In the genomic region with DNA sequence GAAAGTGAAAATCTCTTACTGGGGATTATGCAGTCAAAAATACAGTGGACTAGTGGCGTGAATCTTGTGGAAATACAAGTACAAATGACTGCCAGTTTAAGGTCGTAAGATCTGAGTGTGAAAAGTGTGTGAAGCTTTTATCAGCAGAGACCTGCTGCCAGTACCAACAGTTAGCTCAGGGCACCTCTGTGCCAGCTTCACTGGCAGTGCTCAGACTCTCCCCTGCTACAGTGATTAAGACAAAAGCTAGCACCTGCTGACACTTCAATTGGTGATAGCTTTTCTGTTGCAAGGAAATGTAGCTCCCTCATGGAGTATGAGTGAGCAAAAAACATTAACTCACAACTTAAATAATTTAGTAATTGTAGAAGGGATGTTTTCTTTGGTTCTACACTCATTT, we compare ENCODE assay signal across 17 cellular contexts.
DNase-seq lines count a peak whose midpoint lies in the region; ATAC-seq and TF ChIP-seq lines count a peak whose summit lies in the region.
"Had no signal": no experiment of that assay in that cellular context is flagged by ENCODE, and none has a peak within 500 bp of the region (broad histone marks: within the 10 kb centered on the region; RNA-seq: fewer than 3 reads in every experiment).

No MANE protein-coding gene starts in this region.

- H3K4me3 ChIP-seq in right atrium auricular region: no peak overlapping the region
- H3K4me3 ChIP-seq in aorta (ENCODE audit: low read length in 2 of 2): no peak overlapping the region
- H3K4me3 ChIP-seq: SK-N-MC had no signal

- 3 to 16% methylated on average over 2 of the region's 2 CpGs for WGBS in aorta, 2 donors

- H3K36me3 ChIP-seq in right atrium auricular region: peaks cover 18% of the 10 kb centered on the region
- H3K36me3 ChIP-seq in aorta (ENCODE audit: control insufficient read depth in 1 of 2, insufficient read depth in 2 of 2, low read length in 1 of 2): peaks cover 4% of the 10 kb centered on the region in 2 donors

- TF ChIP-seq CTCF in right atrium auricular region (IDR thresholded peaks at IDR 0.05) (no peak), foreskin keratinocyte (conservative IDR thresholded peaks at IDR 0.05) (no peak)

- DNase-seq in Right ventricle myocardium inferior (ENCODE audit: missing footprints): no peak
- DNase-seq in right atrium auricular region (ENCODE audit: low spot score): no peak
- DNase-seq in NCI-H2107 (lab: John Stamatoyannopoulos, UW): peak; percentile 42
- peak; percentile 36 for DNase-seq in left cardiac atrium
- no peak for DNase-seq in aorta
- no peak for DNase-seq in foreskin keratinocyte
- no peak for DNase-seq in activated T-cell treated with anti-CD3 and anti-CD28 coated beads, Interleukin-2, amount 50 U/mL, for 24 hours
- no peak for DNase-seq in DMS153 (lab: John Stamatoyannopoulos, UW)
- DNase-seq: H9, Karpas-422, MM.1S, NCI-H146, NCI-H2171, NCI-H510A, NCI-H82 had no signal

- no peaks in the 10 kb centered on the region for H3K4me1 Mint-ChIP-seq in activated T-cell treated with anti-CD3 and anti-CD28 coated beads, Interleukin-2, amount 50 U/mL, for 24 hours (ENCODE audit: low read depth)
- H3K4me1 Mint-ChIP-seq: H9 had no signal

- H3K9me3 Mint-ChIP-seq in activated T-cell treated with anti-CD3 and anti-CD28 coated beads, Interleukin-2, amount 50 U/mL, for 24 hours: peaks cover 2% of the 10 kb centered on the region

- ATAC-seq in Right ventricle myocardium inferior: peak; percentile 96
- peak; percentile 85 to 89 for ATAC-seq in left cardiac atrium
- ATAC-seq in aorta (ENCODE audit: low FRiP score): peak; percentile 54
- ATAC-seq in foreskin keratinocyte: no peak

- no peak overlapping the region for H3K4me3 Mint-ChIP-seq in activated T-cell treated with anti-CD3 and anti-CD28 coated beads, Interleukin-2, amount 50 U/mL, for 24 hours
- H3K4me3 Mint-ChIP-seq: H9 had no signal

- H3K9me3 ChIP-seq in right atrium auricular region (peaks cover 0 to 4% of the 10 kb centered on the region in 2 donors), aorta (ENCODE audit: control insufficient read depth, low read length) (no peaks in the 10 kb centered on the region)

- no peak overlapping the region for H3K27ac Mint-ChIP-seq in activated T-cell treated with anti-CD3 and anti-CD28 coated beads, Interleukin-2, amount 50 U/mL, for 24 hours
- H3K27ac Mint-ChIP-seq: H9 had no signal

- intact Hi-C loops in Right ventricle myocardium inferior (cut with DNase I): no loop called here
- intact Hi-C loops in left cardiac atrium (cut with DNase I): no loop called here
- intact Hi-C loops in aorta (cut with DNase I): no loop called here

- H3K36me3 Mint-ChIP-seq in activated T-cell treated with anti-CD3 and anti-CD28 coated beads, Interleukin-2, amount 50 U/mL, for 24 hours (ENCODE audit: low read depth): peaks cover 47% of the 10 kb centered on the region

- H3K27ac ChIP-seq in right atrium auricular region (peak overlapping the region in 1 of 2 donors; percentile 31), aorta (ENCODE audit: low read depth in 1 of 2, low read length in 2 of 2) (no peak overlapping the region), foreskin keratinocyte (no peak overlapping the region)
- H3K27ac ChIP-seq: C4-2B, SK-N-MC had no signal

- H3K27me3 ChIP-seq in right atrium auricular region (no peaks in the 10 kb centered on the region), aorta (ENCODE audit: control insufficient read depth in 1 of 2, insufficient read depth in 2 of 2, low read length in 1 of 2) (no peaks in the 10 kb centered on the region), foreskin keratinocyte (no peaks in the 10 kb centered on the region)

- H3K4me1 ChIP-seq in right atrium auricular region: peaks cover 0 to 16% of the 10 kb centered on the region in 2 donors
- peaks cover 4% of the 10 kb centered on the region in 2 donors for H3K4me1 ChIP-seq in aorta (ENCODE audit: control insufficient read depth in 1 of 2, insufficient read depth in 2 of 2, low read length in 2 of 2)
- no peaks in the 10 kb centered on the region for H3K4me1 ChIP-seq in foreskin keratinocyte

- no peaks in the 10 kb centered on the region for H3K27me3 Mint-ChIP-seq in activated T-cell treated with anti-CD3 and anti-CD28 coated beads, Interleukin-2, amount 50 U/mL, for 24 hours

Comparison
In these comparisons a context has a peak if more than half of its experiments do, and no peak if none do; other contexts are left out.
1. DNase-seq: peak in NCI-H2107 (single experiment) and left cardiac atrium (single experiment); none in Right ventricle myocardium inferior (single experiment), right atrium auricular region (single experiment), aorta (0 of 2), foreskin keratinocyte (0 of 2), activated T-cell treated with anti-CD3 and anti-CD28 coated beads, Interleukin-2, amount 50 U/mL, for 24 hours (single experiment) and DMS153 (single experiment).